ENCODE assay signal across 9 cellular contexts in the genomic region with DNA sequence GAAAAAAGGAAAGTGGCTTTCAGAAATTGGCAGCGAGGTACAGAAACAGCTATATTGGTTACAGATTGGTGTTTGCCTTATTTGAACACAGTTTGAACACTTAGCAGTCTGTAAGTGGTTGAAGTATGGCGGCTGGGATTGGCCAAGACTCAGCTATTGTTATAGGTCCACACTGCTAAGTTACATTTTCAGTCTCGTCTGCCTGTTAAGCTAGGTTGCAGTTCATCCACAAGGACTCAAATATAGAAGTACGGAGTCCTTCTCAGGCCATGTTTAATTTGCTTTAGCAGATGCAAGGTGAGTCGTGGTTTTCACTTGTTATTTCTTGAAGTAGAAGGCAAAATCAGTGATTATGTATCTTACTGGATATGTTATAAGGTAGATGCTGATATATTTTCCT.
"Had no signal": no experiment of that assay in that cellular context is flagged by ENCODE, and none has a peak within 500 bp of the region (broad histone marks: within the 10 kb centered on the region; RNA-seq: fewer than 3 reads in every experiment).

No MANE protein-coding gene starts in this region.

- DNase-seq: H9, HCEC 1CT, IMR-90, KBM-7 had no signal

- FAIRE-seq: H1, H54, HTR-8/SVneo had no signal

- H3K4me2 ChIP-seq: GM23338 had no signal

- H2AFZ ChIP-seq: GM23338 had no signal

- ATAC-seq: GM23338 had no signal

- H3K4me3 ChIP-seq: GM23338 had no signal

- H3K27ac ChIP-seq: HL-60 had no signal
